ENCODE assay signal across 8 cellular contexts in the genomic region with DNA sequence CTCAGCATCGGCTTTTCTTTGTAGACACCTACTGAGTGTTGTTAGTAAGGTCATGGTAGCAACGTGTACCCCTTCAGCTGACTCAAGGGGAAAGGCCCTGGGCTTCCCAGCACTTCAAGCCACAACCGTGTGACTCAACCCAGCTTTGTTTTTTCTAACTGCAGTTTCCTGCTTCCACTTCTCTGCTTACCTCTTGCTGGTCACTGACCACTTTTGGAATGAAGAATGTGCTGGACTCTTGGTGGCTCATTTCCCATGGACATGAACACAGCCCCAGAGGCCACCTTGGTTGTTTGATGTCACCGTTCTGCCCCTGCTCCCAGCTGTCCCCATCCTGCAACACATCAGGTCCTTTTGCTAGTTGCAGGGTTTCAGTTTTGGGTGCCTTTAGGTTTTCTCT.
DNase-seq lines count a peak whose midpoint lies in the region; ATAC-seq and TF ChIP-seq lines count a peak whose summit lies in the region.

No MANE protein-coding gene starts in this region.

- TF ChIP-seq CTCF in osteocyte (IDR thresholded peaks at IDR 0.05): no peak
- TF ChIP-seq CTCF in esophagus squamous epithelium (IDR thresholded peaks at IDR 0.05): no peak
- TF ChIP-seq CTCF in A673 (conservative IDR thresholded peaks at IDR 0.05; ENCODE audit: low read depth, low read length): no peak

- intact Hi-C loops in esophagus squamous epithelium (cut with DNase I): no loop called here
- intact Hi-C loops in A673 (cut with micrococcal nuclease; ENCODE audit: unreplicated experiment): no loop called here

- H3K36me3 ChIP-seq in esophagus squamous epithelium: no peaks in the 10 kb centered on the region
- H3K36me3 ChIP-seq in A673 (ENCODE audit: insufficient read depth, low read length, poor library complexity, severe bottlenecking): no peaks in the 10 kb centered on the region

- no peaks in the 10 kb centered on the region for H3K27me3 Mint-ChIP-seq in osteocyte (ENCODE audit: unreplicated experiment)

- peak; percentile 81 for ATAC-seq in GM21576 (IDR thresholded peaks at IDR 0.05; ENCODE audit: unreplicated experiment)
- ATAC-seq in activated naive CD4-positive, alpha-beta T cell treated with anti-CD3 and anti-CD28 coated beads, Interleukin-2, amount 50 U/mL, for 72 hours: peak; percentile 97 to 98

- peaks cover 0 to 4% (median 0%) of the 10 kb centered on the region in 3 donors for H3K4me1 ChIP-seq in esophagus squamous epithelium
- no peaks in the 10 kb centered on the region for H3K4me1 ChIP-seq in A673 (ENCODE audit: insufficient read depth, low read length, poor library complexity, severe bottlenecking)

- TF ChIP-seq POLR2A in esophagus squamous epithelium (IDR thresholded peaks at IDR 0.05): no peak

- H3K27me3 ChIP-seq in esophagus squamous epithelium (no peaks in the 10 kb centered on the region), A673 (replicated peaks; ENCODE audit: insufficient read depth, low read depth, low read length, poor library complexity) (no peaks in the 10 kb centered on the region)

- no peaks in the 10 kb centered on the region for H3K9me3 ChIP-seq in esophagus squamous epithelium
- no peaks in the 10 kb centered on the region for H3K9me3 ChIP-seq in A673 (ENCODE audit: low read depth, low read length, poor library complexity, severe bottlenecking)

- no peaks in the 10 kb centered on the region for H3K9me3 Mint-ChIP-seq in activated naive CD4-positive, alpha-beta T cell treated with anti-CD3 and anti-CD28 coated beads, Interleukin-2, amount 50 U/mL, for 72 hours
- H3K9me3 Mint-ChIP-seq in osteocyte (ENCODE audit: unreplicated experiment): no peaks in the 10 kb centered on the region

- no peak overlapping the region for H3K4me3 ChIP-seq in esophagus squamous epithelium
- H3K4me3 ChIP-seq in A673 (ENCODE audit: low read depth, low read length, poor library complexity, severe bottlenecking): no peak overlapping the region

- peaks cover 35% of the 10 kb centered on the region for H3K4me1 Mint-ChIP-seq in osteocyte (ENCODE audit: unreplicated experiment)

- 30 to 51% methylated on average over 4 of the region's 4 CpGs for WGBS in esophagus squamous epithelium, 2 donors

- POLR2A ChIA-PET in A673 (lab: Charles Lee; ENCODE audit: low non-redundant PET): no interaction called here

- no peak overlapping the region for H3K4me3 Mint-ChIP-seq in osteocyte (ENCODE audit: unreplicated experiment)

- H3K27ac ChIP-seq in esophagus squamous epithelium: no peak overlapping the region
- no peak overlapping the region for H3K27ac ChIP-seq in A673 (ENCODE audit: low read depth, low read length, poor library complexity, severe bottlenecking)

- no TSS peak for BruUV-seq in A673 (replicated peaks; lab: Mats Ljungman, UMichigan)

- DNase-seq in AG08395 (ENCODE audit: low spot score) (peak; percentile 78), MV-4-11 (lab: John Stamatoyannopoulos, UW) (peak; percentile 17), osteocyte (ENCODE audit: extremely low spot score, unreplicated experiment) (no peak), esophagus squamous epithelium (lab: John Stamatoyannopoulos, UW) (no peak), A673 (ENCODE audit: low spot score) (no peak), CD1c-positive myeloid dendritic cell (ENCODE audit: extremely low spot score) (no peak)
- DNase-seq in activated naive CD4-positive, alpha-beta T cell treated with anti-CD3 and anti-CD28 coated beads, Interleukin-2, amount 50 U/mL, for 72 hours (ENCODE audit: low spot score in 2 of 2): peak; percentile 58 to 84

- peaks cover 0 to 10% of the 10 kb centered on the region in 2 donors for H3K36me3 Mint-ChIP-seq in activated naive CD4-positive, alpha-beta T cell treated with anti-CD3 and anti-CD28 coated beads, Interleukin-2, amount 50 U/mL, for 72 hours
- H3K36me3 Mint-ChIP-seq in osteocyte (ENCODE audit: unreplicated experiment): no peaks in the 10 kb centered on the region

- CTCF ChIA-PET in A673 (lab: Charles Lee): no interaction called here

- H3K27ac Mint-ChIP-seq in activated naive CD4-positive, alpha-beta T cell treated with anti-CD3 and anti-CD28 coated beads, Interleukin-2, amount 50 U/mL, for 72 hours: peak overlapping the region; percentile 81 to 95
- H3K27ac Mint-ChIP-seq in osteocyte (ENCODE audit: unreplicated experiment): peak overlapping the region; percentile 44

Comparison
In these comparisons a context has a peak if more than half of its experiments do, and no peak if none do; other contexts are left out.
1. DNase-seq: peak in AG08395 (single experiment), MV-4-11 (single experiment) and activated naive CD4-positive, alpha-beta T cell treated with anti-CD3 and anti-CD28 coated beads, Interleukin-2, amount 50 U/mL, for 72 hours (2 of 2); none in osteocyte (single experiment), esophagus squamous epithelium (single experiment), A673 (single experiment) and CD1c-positive myeloid dendritic cell (single experiment).